ENCODE assay signal across 27 cellular contexts in the genomic region with DNA sequence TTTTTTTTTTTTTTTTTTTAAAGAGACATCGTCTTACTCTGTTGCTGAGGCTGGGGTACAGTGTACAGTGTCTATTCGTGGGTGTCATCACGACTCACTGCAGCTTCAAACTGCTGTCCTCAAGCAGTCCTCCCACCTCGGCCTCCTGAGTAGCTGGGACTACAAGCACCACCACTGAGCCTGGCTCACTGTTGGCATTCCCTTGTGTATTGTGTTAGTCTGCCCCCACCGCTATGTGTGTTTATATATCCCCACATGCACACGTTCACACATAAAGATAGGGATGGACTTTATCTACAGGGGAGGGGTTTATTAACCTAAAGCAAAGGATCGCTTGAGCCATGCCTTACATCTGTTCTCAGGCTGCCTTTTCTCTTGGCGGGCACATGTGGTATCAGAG.
DNase-seq lines count a peak whose midpoint lies in the region; ATAC-seq and TF ChIP-seq lines count a peak whose summit lies in the region.
"Had no signal": no experiment of that assay in that cellular context is flagged by ENCODE, and none has a peak within 500 bp of the region (broad histone marks: within the 10 kb centered on the region; RNA-seq: fewer than 3 reads in every experiment).

No MANE protein-coding gene starts in this region.

- intact Hi-C loops in gastrocnemius medialis (cut with DNase I; ENCODE audit: low total_unique reads): no loop called here
- intact Hi-C loops in Right ventricle myocardium inferior (cut with DNase I): no loop called here

- WGBS in mesodermal cell (ENCODE audit: insufficient coverage in 2 of 2), 2 experiments: 97 to 98% methylated on average over 4 of the region's 8 CpGs

- ATAC-seq in omental fat pad (ENCODE audit: low FRiP score) (no peak), gastrocnemius medialis (no peak), Right ventricle myocardium inferior (no peak)
- ATAC-seq: CD8-positive, alpha-beta T cell; GM23338 had no signal

- H3K27me3 Mint-ChIP-seq in endothelial cell (ENCODE audit: unreplicated experiment) (peaks cover 17% of the 10 kb centered on the region), type B pancreatic cell (no peaks in the 10 kb centered on the region)
- H3K27me3 Mint-ChIP-seq: B cell had no signal

- no peak for TF ChIP-seq CTCF in OCI-LY1 (IDR thresholded peaks at IDR 0.05; ENCODE audit: low read length)
- no peak for TF ChIP-seq CTCF in endothelial cell (IDR thresholded peaks at IDR 0.05; ENCODE audit: unreplicated experiment)
- no peak for TF ChIP-seq CTCF in type B pancreatic cell (conservative IDR thresholded peaks at IDR 0.05)
- no peak for TF ChIP-seq CTCF in omental fat pad (IDR thresholded peaks at IDR 0.05)
- TF ChIP-seq CTCF in gastrocnemius medialis (IDR thresholded peaks at IDR 0.05 in 4 of 5, conservative IDR thresholded peaks at IDR 0.05 in 1 of 5): no peak

- no peaks in the 10 kb centered on the region for H4K20me1 ChIP-seq in OCI-LY1 (ENCODE audit: insufficient read depth, low read length)

- H3K27ac ChIP-seq in OCI-LY1 (ENCODE audit: low read depth, low read length, poor library complexity, severe bottlenecking): peak overlapping the region; percentile 91
- peak overlapping the region; percentile 78 for H3K27ac ChIP-seq in mesodermal cell (ENCODE audit: low read depth, low read length, severe bottlenecking)
- H3K27ac ChIP-seq in gastrocnemius medialis: peak overlapping the region in 2 of 4 donors; percentile 28 to 34
- H3K27ac ChIP-seq: C4-2B, PC-9, SJSA1 had no signal

- H3K4me3 Mint-ChIP-seq in endothelial cell (ENCODE audit: unreplicated experiment): peak overlapping the region; percentile 58
- H3K4me3 Mint-ChIP-seq in type B pancreatic cell: no peak overlapping the region
- H3K4me3 Mint-ChIP-seq: B cell; CD8-positive, alpha-beta T cell; GM23338; H9 had no signal

- H3K4me1 ChIP-seq in OCI-LY1 (ENCODE audit: insufficient read depth, low read length, severe bottlenecking) (peaks cover 58% of the 10 kb centered on the region), mesodermal cell (ENCODE audit: control insufficient read depth, insufficient read depth, low read length, poor library complexity, severe bottlenecking) (peaks cover 45% of the 10 kb centered on the region), gastrocnemius medialis (peaks cover 20 to 24% of the 10 kb centered on the region in 2 donors)

- peak overlapping the region; percentile 37; the same call in 1 of the 2 replicates for H3K4me2 ChIP-seq in OCI-LY1 (ENCODE audit: low read length)
- H3K4me2 ChIP-seq: GM23338, PC-9 had no signal

- H3K27ac Mint-ChIP-seq in endothelial cell (ENCODE audit: unreplicated experiment) (peak overlapping the region; percentile 13), type B pancreatic cell (peak overlapping the region; percentile 68)
- H3K27ac Mint-ChIP-seq: B cell; CD8-positive, alpha-beta T cell; GM23338 had no signal

- H3K27me3 ChIP-seq in OCI-LY1 (ENCODE audit: insufficient read depth, low read length): no peaks in the 10 kb centered on the region
- no peaks in the 10 kb centered on the region for H3K27me3 ChIP-seq in gastrocnemius medialis
- H3K27me3 ChIP-seq: MG63, SJSA1 had no signal

- H2AFZ ChIP-seq in OCI-LY1 (ENCODE audit: low read length): no peak overlapping the region
- H2AFZ ChIP-seq: GM23338, PC-9 had no signal

- no peak for DNase-seq in endothelial cell (ENCODE audit: low spot score)
- no peak for DNase-seq in type B pancreatic cell (ENCODE audit: extremely low spot score, unreplicated experiment)
- DNase-seq in omental fat pad (ENCODE audit: low spot score): no peak
- no peak for DNase-seq in gastrocnemius medialis
- no peak for DNase-seq in SK-N-DZ (ENCODE audit: low spot score)
- DNase-seq in Right ventricle myocardium inferior (ENCODE audit: missing footprints): no peak
- DNase-seq: Caco-2; CD8-positive, alpha-beta T cell; H9; IMR-90; KG1; MG63; NCI-H1105 treated with DMSO at 0.1 percent for 48 hours; NCI-H146; NCI-H2029; NCI-H446 treated with DMSO at 0.1 percent for 48 hours; NCI-H526; NCI-H82; NK-92 treated with Interleukin-12 subunit alpha and Interleukin-12 subunit beta, amount 100 ng/mL, for 24 hours; PC-9; Right ventricle myocardium superior had no signal

- H3K4me1 Mint-ChIP-seq in endothelial cell (ENCODE audit: unreplicated experiment): peaks cover 41% of the 10 kb centered on the region
- H3K4me1 Mint-ChIP-seq in type B pancreatic cell (ENCODE audit: unreplicated experiment): peaks cover 17% of the 10 kb centered on the region

- H3K9me3 Mint-ChIP-seq in endothelial cell (ENCODE audit: unreplicated experiment): no peaks in the 10 kb centered on the region
- H3K9me3 Mint-ChIP-seq in type B pancreatic cell: no peaks in the 10 kb centered on the region
- H3K9me3 Mint-ChIP-seq: CD8-positive, alpha-beta T cell; GM23338; H9 had no signal

- no peak overlapping the region for H3K4me3 ChIP-seq in OCI-LY1 (ENCODE audit: low read depth, low read length, poor library complexity, severe bottlenecking)
- H3K4me3 ChIP-seq in mesodermal cell (ENCODE audit: extremely low read depth, insufficient read depth, low read length, poor library complexity, severe bottlenecking): no peak overlapping the region
- H3K4me3 ChIP-seq in gastrocnemius medialis: no peak overlapping the region
- H3K4me3 ChIP-seq: GM23338, MG63, PC-9, SJSA1 had no signal

- H3K79me2 ChIP-seq in OCI-LY1 (ENCODE audit: insufficient read depth, low read length): no peaks in the 10 kb centered on the region

- H3K9me3 ChIP-seq in OCI-LY1 (ENCODE audit: low read length) (no peaks in the 10 kb centered on the region), mesodermal cell (ENCODE audit: control insufficient read depth, low read length) (no peaks in the 10 kb centered on the region), gastrocnemius medialis (no peaks in the 10 kb centered on the region)
- H3K9me3 ChIP-seq: Caco-2, MG63, SJSA1 had no signal

- in situ Hi-C loops in gastrocnemius medialis (cut with MboI; ENCODE audit: low sequenced_read_pairs in 4 of 4): no loop called here

- H3K36me3 ChIP-seq in OCI-LY1 (ENCODE audit: insufficient read depth, low read length) (peaks cover 84% of the 10 kb centered on the region), mesodermal cell (ENCODE audit: control insufficient read depth, insufficient read depth, low read length) (peaks cover 90% of the 10 kb centered on the region), gastrocnemius medialis (peaks cover 2 to 88% of the 10 kb centered on the region in 2 donors)

- H3K9ac ChIP-seq in OCI-LY1 (ENCODE audit: low read length): peak overlapping the region; percentile 39

- no peak for TF ChIP-seq POLR2A in gastrocnemius medialis (IDR thresholded peaks at IDR 0.05)

- H3K9me2 ChIP-seq in OCI-LY1 (ENCODE audit: low read depth, low read length): no peaks in the 10 kb centered on the region

- peaks cover 69% of the 10 kb centered on the region for H3K36me3 Mint-ChIP-seq in endothelial cell (ENCODE audit: low read depth, unreplicated experiment)
- peaks cover 49% of the 10 kb centered on the region for H3K36me3 Mint-ChIP-seq in type B pancreatic cell

- peaks cover 5% of the 10 kb centered on the region for H3F3A ChIP-seq in OCI-LY1 (ENCODE audit: insufficient read depth, low read length)
